8 cellular contexts compared by ENCODE assay signal in genomic region chr18:79400591-79401381, GRCh38. TPM values are rescaled to one million over a fixed set of nuclear protein-coding genes. Genes with fewer than 3 reads are reported as not detected.
DNase-seq lines count a peak whose midpoint lies in the region; ATAC-seq and TF ChIP-seq lines count a peak whose summit lies in the region.

No MANE protein-coding gene starts in this region.

- H3K27me3 ChIP-seq in SU-DHL-6 (ENCODE audit: low read length) (no peaks in the 10 kb centered on the region), upper lobe of left lung (peaks cover 0 to 9% (median 3%) of the 10 kb centered on the region in 4 donors), SJCRH30 (no peaks in the 10 kb centered on the region)

- peak overlapping the region; percentile 58 for H3K9ac ChIP-seq in SU-DHL-6 (ENCODE audit: low read length)

- H3K27ac ChIP-seq in SU-DHL-6 (ENCODE audit: low read depth, low read length) (peak overlapping the region; percentile 63), upper lobe of left lung (peak overlapping the region; percentile 77 to 97 (median 89)), SJCRH30 (no peak overlapping the region)

- no peaks in the 10 kb centered on the region for H3K9me2 ChIP-seq in SU-DHL-6 (replicated peaks; ENCODE audit: insufficient read depth, low read length)

- peaks cover 8% of the 10 kb centered on the region; the same call in 1 of the 2 replicates for H3F3A ChIP-seq in SU-DHL-6 (ENCODE audit: insufficient read depth)

- TF ChIP-seq EP300 in upper lobe of left lung (IDR thresholded peaks at IDR 0.05) = no peak

- peak overlapping the region; percentile 58 for H3K4me2 ChIP-seq in SU-DHL-6 (ENCODE audit: low read depth, low read length, poor library complexity, severe bottlenecking)

- no peak overlapping the region for H2AFZ ChIP-seq in SU-DHL-6 (ENCODE audit: low read depth, low read length, severe bottlenecking)

- no peaks in the 10 kb centered on the region for H4K20me1 ChIP-seq in SU-DHL-6 (ENCODE audit: low read depth, low read length)

- peak; percentile 67 for DNase-seq in central memory CD4-positive, alpha-beta T cell
- DNase-seq in mucosa of descending colon (peak in 2 of 3 donors; percentile 43 to 67), upper lobe of left lung (peak in 1 of 2 donors; percentile 72), medulla oblongata (ENCODE audit: extremely low spot score) (no peak), SJCRH30 (no peak)

- H3K4me3 ChIP-seq in SU-DHL-6 (ENCODE audit: insufficient read depth, low read length, poor library complexity, severe bottlenecking) (peak overlapping the region; percentile 66), mucosa of descending colon (peak overlapping the region; percentile 36), upper lobe of left lung (peak overlapping the region; percentile 76 to 97 (median 90)), SJCRH30 (no peak overlapping the region)

- TF ChIP-seq POLR2A in upper lobe of left lung (IDR thresholded peaks at IDR 0.05) = no peak

- intact Hi-C loops in mucosa of descending colon (cut with DNase I, micrococcal nuclease) = no loop called here

- H3K79me2 ChIP-seq in SU-DHL-6 (ENCODE audit: insufficient read depth, low read length) = peaks cover 12% of the 10 kb centered on the region; the same call in 1 of the 2 replicates

- 66 to 84% methylated on average over 15 to 19 of the region's 58 CpGs for WGBS in upper lobe of left lung, 2 donors

- H3K4me1 ChIP-seq in mucosa of descending colon (ENCODE audit: low read depth) = peaks cover 28% of the 10 kb centered on the region
- peaks cover 38 to 86% (median 61%) of the 10 kb centered on the region in 4 donors for H3K4me1 ChIP-seq in upper lobe of left lung
- peaks cover 16% of the 10 kb centered on the region for H3K4me1 ChIP-seq in SJCRH30

- ATAC-seq in GM18498 (IDR thresholded peaks at IDR 0.05; ENCODE audit: unreplicated experiment) (peak; percentile 38), mucosa of descending colon (peak; percentile 3), upper lobe of left lung (ENCODE audit: low FRiP score in 2 of 2) (peak in 1 of 2 donors; percentile 9), GM21526 (IDR thresholded peaks at IDR 0.05; ENCODE audit: low FRiP score, unreplicated experiment) (no peak)

- H3K9me3 ChIP-seq in SU-DHL-6 (ENCODE audit: insufficient read depth, low read length) (no peaks in the 10 kb centered on the region), mucosa of descending colon (no peaks in the 10 kb centered on the region), upper lobe of left lung (no peaks in the 10 kb centered on the region), SJCRH30 (replicated peaks) (no peaks in the 10 kb centered on the region)

- H3K36me3 ChIP-seq in SU-DHL-6 (ENCODE audit: low read length) = no peaks in the 10 kb centered on the region
- H3K36me3 ChIP-seq in mucosa of descending colon (ENCODE audit: low read depth) = no peaks in the 10 kb centered on the region
- no peaks in the 10 kb centered on the region for H3K36me3 ChIP-seq in upper lobe of left lung
- no peaks in the 10 kb centered on the region for H3K36me3 ChIP-seq in SJCRH30

- TF ChIP-seq CTCF in SU-DHL-6 (IDR thresholded peaks at IDR 0.05; ENCODE audit: insufficient read depth, low read length, poor library complexity, severe bottlenecking) (no peak), mucosa of descending colon (IDR thresholded peaks at IDR 0.05) (no peak), upper lobe of left lung (IDR thresholded peaks at IDR 0.05) (no peak)

RNA-seq across cellular contexts. Expression of gene NFATC1, which starts 5.1 kb away (rescaled TPM):
- total RNA-seq in mucosa of descending colon (10 to 100 TPM in 1 of 3 donors, 1 to 10 TPM in 2; 2.9 to 12.9 (median 4.6) TPM), upper lobe of left lung (10 to 100 TPM; 13.6 to 39.5 (median 20.3) TPM)
- total RNA-seq in SJCRH30 (2014; rRNA removed; shearing (Covaris generic)) = 4.9 and 5.7 TPM in 2 replicates

Comparison
In these comparisons a context has a peak if more than half of its experiments do, and no peak if none do; other contexts are left out.
1. DNase-seq: peak in central memory CD4-positive, alpha-beta T cell (single experiment) and mucosa of descending colon (2 of 3); none in medulla oblongata (single experiment) and SJCRH30 (0 of 2).